In genomic region chr9:96719538-96720315, GRCh38 we compare ENCODE assay signal across 11 cellular contexts. TPM values are rescaled to one million over a fixed set of nuclear protein-coding genes. Genes with fewer than 3 reads are reported as not detected.
DNase-seq lines count a peak whose midpoint lies in the region; ATAC-seq and TF ChIP-seq lines count a peak whose summit lies in the region.
"Had no signal": no experiment of that assay in that cellular context is flagged by ENCODE, and none has a peak within 500 bp of the region (broad histone marks: within the 10 kb centered on the region; RNA-seq: fewer than 3 reads in every experiment).

No MANE protein-coding gene starts in this region.

- peaks cover 6% of the 10 kb centered on the region for H3K9me3 Mint-ChIP-seq in activated T-cell treated with anti-CD3 and anti-CD28 coated beads, Interleukin-2, amount 50 U/mL, for 24 hours

- H3K4me3 ChIP-seq in gastroesophageal sphincter: peak overlapping the region; percentile 11 to 44
- H3K4me3 ChIP-seq: neural progenitor cell had no signal

- peaks cover 0 to 15% (median 3%) of the 10 kb centered on the region in 3 donors for H3K4me1 ChIP-seq in gastroesophageal sphincter
- H3K4me1 ChIP-seq: neural progenitor cell had no signal

- H3K27me3 ChIP-seq in gastroesophageal sphincter: peaks cover 11% of the 10 kb centered on the region
- H3K27me3 ChIP-seq: neural progenitor cell had no signal

- H3K27me3 Mint-ChIP-seq in activated T-cell treated with anti-CD3 and anti-CD28 coated beads, Interleukin-2, amount 50 U/mL, for 24 hours: peaks cover 39% of the 10 kb centered on the region

- peaks cover 6% of the 10 kb centered on the region for H3K4me1 Mint-ChIP-seq in activated T-cell treated with anti-CD3 and anti-CD28 coated beads, Interleukin-2, amount 50 U/mL, for 24 hours (ENCODE audit: low read depth)
- H3K4me1 Mint-ChIP-seq: neural progenitor cell had no signal

- no peak for TF ChIP-seq EP300 in gastroesophageal sphincter (IDR thresholded peaks at IDR 0.05)

- ATAC-seq in gastroesophageal sphincter (no peak), GM18505 (IDR thresholded peaks at IDR 0.05; ENCODE audit: unreplicated experiment) (no peak), HG03442 (IDR thresholded peaks at IDR 0.05; ENCODE audit: unreplicated experiment) (no peak)
- no peak for ATAC-seq in stimulated activated naive CD8-positive, alpha-beta T cell treated with anti-CD3 and anti-CD28 coated beads, Interleukin-15, Interleukin-2, amounts not matched to agents 100 U/mL and 50 U/mL, for 24 hours

- H3K27ac Mint-ChIP-seq in activated T-cell treated with anti-CD3 and anti-CD28 coated beads, Interleukin-2, amount 50 U/mL, for 24 hours: no peak overlapping the region
- H3K27ac Mint-ChIP-seq: neural progenitor cell had no signal

- DNase-seq in activated T-cell treated with anti-CD3 and anti-CD28 coated beads, Interleukin-2, amount 50 U/mL, for 24 hours: peak; percentile 29
- DNase-seq in activated T-cell treated with anti-CD3 and anti-CD28 coated beads for 4 hours: no peak
- peak; percentile 90 for DNase-seq in NCI-H69 (lab: John Stamatoyannopoulos, UW)
- peak; percentile 3 for DNase-seq in stimulated activated naive CD8-positive, alpha-beta T cell treated with anti-CD3 and anti-CD28 coated beads, Interleukin-15, Interleukin-2, amounts not matched to agents 100 U/mL and 50 U/mL, for 24 hours
- no peak for DNase-seq in SW 1271 (lab: John Stamatoyannopoulos, UW)
- DNase-seq: amniotic stem cell; stimulated activated CD8-positive, alpha-beta memory T cell treated with anti-CD3 and anti-CD28 coated beads, Interleukin-4, amount 100 ng/mL, for 48 hours had no signal

- no peaks in the 10 kb centered on the region for H3K36me3 Mint-ChIP-seq in activated T-cell treated with anti-CD3 and anti-CD28 coated beads, Interleukin-2, amount 50 U/mL, for 24 hours (ENCODE audit: low read depth)
- H3K36me3 Mint-ChIP-seq: neural progenitor cell had no signal

- no peak for TF ChIP-seq POLR2A in gastroesophageal sphincter (IDR thresholded peaks at IDR 0.05)
- TF ChIP-seq POLR2A in GM18505 (IDR thresholded peaks at IDR 0.05; ENCODE audit: borderline replicate concordance, extremely low read depth, insufficient read depth, insufficient read length): no peak

- H3K4me3 Mint-ChIP-seq in activated T-cell treated with anti-CD3 and anti-CD28 coated beads, Interleukin-2, amount 50 U/mL, for 24 hours: peak overlapping the region; percentile 35
- H3K4me3 Mint-ChIP-seq: neural progenitor cell had no signal

- 16% methylated on average over 22 of the region's 57 CpGs; no CpG with 5 or more reads in 1 of the 2 donors for WGBS in gastroesophageal sphincter (ENCODE audit: low coverage in 1 of 2), 2 donors

- no peak overlapping the region for H3K27ac ChIP-seq in gastroesophageal sphincter
- H3K27ac ChIP-seq: neural progenitor cell had no signal

- TF ChIP-seq CTCF in gastroesophageal sphincter (IDR thresholded peaks at IDR 0.05): no peak

- H3K36me3 ChIP-seq in gastroesophageal sphincter: peaks cover 0 to 12% of the 10 kb centered on the region in 2 donors
- H3K36me3 ChIP-seq: neural progenitor cell had no signal

- no peaks in the 10 kb centered on the region for H3K9me3 ChIP-seq in gastroesophageal sphincter

RNA-seq across cellular contexts. Expression of gene ZNF510, which starts 58.2 kb away (rescaled TPM):
- 10 to 100 TPM; 12.9 to 21.8 (median 16.1) TPM for total RNA-seq in gastroesophageal sphincter

Comparison
In these comparisons a context has a peak if more than half of its experiments do, and no peak if none do; other contexts are left out.
1. DNase-seq: peak in activated T-cell treated with anti-CD3 and anti-CD28 coated beads, Interleukin-2, amount 50 U/mL, for 24 hours (single experiment), NCI-H69 (single experiment) and stimulated activated naive CD8-positive, alpha-beta T cell treated with anti-CD3 and anti-CD28 coated beads, Interleukin-15, Interleukin-2, amounts not matched to agents 100 U/mL and 50 U/mL, for 24 hours (single experiment); none in activated T-cell treated with anti-CD3 and anti-CD28 coated beads for 4 hours (single experiment) and SW 1271 (0 of 2).